1 cellular context compared by ENCODE assay signal in genomic region chr1:156253634-156254033, GRCh38.
TF ChIP-seq lines count a peak whose summit lies in the region.

No MANE protein-coding gene starts in this region.

TF ChIP-seq in GM12891, 5 proteins besides CTCF, POLR2A, EP300 and RAD21:
- TF ChIP-seq POU2F2 (IDR thresholded peaks at IDR 0.05; ENCODE audit: low read depth, low read length) (no peak), POLR2AphosphoS5 (IDR thresholded peaks at IDR 0.05; ENCODE audit: low read depth, low read length) (no peak), PAX5 (IDR thresholded peaks at IDR 0.05; ENCODE audit: insufficient read depth, low read length, severe bottlenecking) (no peak), SPI1 (IDR thresholded peaks at IDR 0.05; ENCODE audit: low read depth, low read length) (no peak), TAF1 (IDR thresholded peaks at IDR 0.05; ENCODE audit: low read depth, low read length) (no peak)
